Comparison of ENCODE assay signal across 26 cellular contexts in genomic region chr2:25709349-25709748, GRCh38.
"Had no signal": no experiment of that assay in that cellular context is flagged by ENCODE, and none has a peak within 500 bp of the region (broad histone marks: within the 10 kb centered on the region; RNA-seq: fewer than 3 reads in every experiment).

No MANE protein-coding gene starts in this region.

- H3K4me3 ChIP-seq: colonic mucosa, esophagus squamous epithelium, gastrocnemius medialis, heart right ventricle, left lung, lower lobe of right lung, mucosa of descending colon had no signal

- DNase-seq: colonic mucosa; cortex of kidney; effector CD8-positive, alpha-beta T cell; effector memory CD8-positive, alpha-beta T cell; endodermal cell; erythroblast; esophagus squamous epithelium; foreskin fibroblast; foreskin melanocyte; gastrocnemius medialis; glutamatergic neuron; head of caudate nucleus; heart right ventricle; hippocampal formation; left cardiac atrium; left lung; left ventricle myocardium superior; lower lobe of right lung; mesenchymal stem cell; mucosa of descending colon; naive B cell had no signal

- H3K27me3 ChIP-seq: colonic mucosa had no signal

- FAIRE-seq: endometrium, islet of Langerhans, keratinocyte had no signal

- H3K9me3 ChIP-seq: colonic mucosa, esophagus squamous epithelium, gastrocnemius medialis, heart right ventricle, left lung, lower lobe of right lung, mucosa of descending colon had no signal

- ATAC-seq: effector memory CD8-positive, alpha-beta T cell; esophagus mucosa; gastrocnemius medialis; heart right ventricle; left cardiac atrium; left lung; left ventricle myocardium superior; lower lobe of right lung; mucosa of descending colon had no signal

- H3K36me3 ChIP-seq: colonic mucosa, esophagus squamous epithelium, gastrocnemius medialis, heart right ventricle, left lung, lower lobe of right lung had no signal

- H3K4me1 ChIP-seq: colonic mucosa, gastrocnemius medialis, lower lobe of right lung had no signal

- H3K27ac ChIP-seq: colonic mucosa, epithelial cell of prostate, esophagus squamous epithelium, gastrocnemius medialis, heart right ventricle, left lung, lower lobe of right lung had no signal
